Comparison of ENCODE assay signal across 8 cellular contexts in genomic region chr17:66673668-66674276, GRCh38.
A peak's percentile ranks its signal among the peaks of the same experiment; 100 is the strongest.
DNase-seq lines count a peak whose midpoint lies in the region; ATAC-seq, FAIRE-seq and TF ChIP-seq lines count a peak whose summit lies in the region.

No MANE protein-coding gene starts in this region.

- peaks cover 78% of the 10 kb centered on the region for H3K4me1 Mint-ChIP-seq in activated naive CD4-positive, alpha-beta T cell treated with anti-CD3 and anti-CD28 coated beads, Interleukin-2, amount 50 U/mL, for 24 hours

- H3K9me3 Mint-ChIP-seq in activated naive CD4-positive, alpha-beta T cell treated with anti-CD3 and anti-CD28 coated beads, Interleukin-2, amount 50 U/mL, for 24 hours, result peaks cover 5% of the 10 kb centered on the region

- POLR2A ChIA-PET in Panc1 (lab: Charles Lee), result no interaction called here

- H3K4me3 ChIP-seq in Panc1 (ENCODE audit: low read depth in 2 of 2, low read length in 2 of 2) (no peak overlapping the region), gastroesophageal sphincter (no peak overlapping the region)

- FAIRE-seq in H54 (lab: Jason Lieb, UNC), result peak; percentile 66

- peak overlapping the region; percentile 69 for H3K4me3 Mint-ChIP-seq in activated naive CD4-positive, alpha-beta T cell treated with anti-CD3 and anti-CD28 coated beads, Interleukin-2, amount 50 U/mL, for 24 hours

- no peak for TF ChIP-seq POLR2A in H54 (IDR thresholded peaks at IDR 0.05; ENCODE audit: low read depth, low read length)
- TF ChIP-seq POLR2A in gastroesophageal sphincter (IDR thresholded peaks at IDR 0.05), result no peak

- H3K4me1 ChIP-seq in Panc1 (ENCODE audit: control insufficient read depth, insufficient read depth, low read length) (peaks cover 14% of the 10 kb centered on the region), gastroesophageal sphincter (peaks cover 0 to 29% (median 0%) of the 10 kb centered on the region in 3 donors)

- peak; percentile 64 for TF ChIP-seq CTCF in Panc1 (IDR thresholded peaks at IDR 0.05)
- TF ChIP-seq CTCF in gastroesophageal sphincter (IDR thresholded peaks at IDR 0.05), result peak in 3 of 4 experiments; percentile 71 to 86 (median 83)

- no peak for TF ChIP-seq EP300 in gastroesophageal sphincter (IDR thresholded peaks at IDR 0.05)

- H3K27me3 ChIP-seq in Panc1 (ENCODE audit: control insufficient read depth, insufficient read depth, low read length) (no peaks in the 10 kb centered on the region), gastroesophageal sphincter (no peaks in the 10 kb centered on the region)

- BruUV-seq in Panc1 (replicated peaks; lab: Mats Ljungman, UMichigan), result TSS peak; percentile 16

- peak; percentile 67 for DNase-seq in Ammon's horn (ENCODE audit: low spot score)
- peak; percentile 55 for DNase-seq in H54 (ENCODE audit: insufficient read length, low spot score)
- DNase-seq in Panc1 (ENCODE audit: low read depth, low spot score), result no peak
- peak; percentile 57 for DNase-seq in occipital lobe (lab: John Stamatoyannopoulos, UW)

- in situ Hi-C loops in Panc1 (cut with HindIII; ENCODE audit: low pct_unique_long_range_greater_than_20kb, low sequenced_read_pairs), result no loop called here

- peaks cover 14% of the 10 kb centered on the region for H3K36me3 Mint-ChIP-seq in activated naive CD4-positive, alpha-beta T cell treated with anti-CD3 and anti-CD28 coated beads, Interleukin-2, amount 50 U/mL, for 24 hours

- CTCF ChIA-PET in Panc1 (lab: Charles Lee), result interaction anchor here (0.6 to 1.0 kb wide), 2 partner anchors 18 to 114 kb away, joined by 3 to 6 read pairs; no protein-coding TSS in a partner anchor

- H3K36me3 ChIP-seq in Panc1 (ENCODE audit: control insufficient read depth, insufficient read depth, low read length) (no peaks in the 10 kb centered on the region), gastroesophageal sphincter (no peaks in the 10 kb centered on the region)

- H3K9me3 ChIP-seq in Panc1 (ENCODE audit: control insufficient read depth, insufficient read depth, low read depth, low read length) (no peaks in the 10 kb centered on the region), gastroesophageal sphincter (peaks cover 0 to 4% (median 0%) of the 10 kb centered on the region in 3 donors)

- peak overlapping the region; percentile 83 for H3K27ac Mint-ChIP-seq in activated naive CD4-positive, alpha-beta T cell treated with anti-CD3 and anti-CD28 coated beads, Interleukin-2, amount 50 U/mL, for 24 hours

- intact Hi-C loops in Panc1 (cut with micrococcal nuclease; ENCODE audit: unreplicated experiment), result no loop called here

- 19 to 37% methylated on average over 2 to 6 of the region's 8 CpGs for WGBS in gastroesophageal sphincter (ENCODE audit: low coverage in 1 of 2), 2 donors

- ATAC-seq in Panc1, result peak; percentile 43; the same call in 1 of the 2 replicates
- ATAC-seq in gastroesophageal sphincter, result peak; percentile 64
- no peak for ATAC-seq in HG02852 (IDR thresholded peaks at IDR 0.05; ENCODE audit: unreplicated experiment)
- no peak for ATAC-seq in HG03025 (IDR thresholded peaks at IDR 0.05; ENCODE audit: low FRiP score, unreplicated experiment)

- H3K27ac ChIP-seq in Panc1 (ENCODE audit: low read length) (no peak overlapping the region), gastroesophageal sphincter (peak overlapping the region in 3 of 4 donors; percentile 14 to 56 (median 39))

- H3K27me3 Mint-ChIP-seq in activated naive CD4-positive, alpha-beta T cell treated with anti-CD3 and anti-CD28 coated beads, Interleukin-2, amount 50 U/mL, for 24 hours, result no peaks in the 10 kb centered on the region

Comparison
In these comparisons a context has a peak if more than half of its experiments do, and no peak if none do; other contexts are left out.
1. ATAC-seq: peak in Panc1 (single experiment) and gastroesophageal sphincter (single experiment); none in HG02852 (single experiment) and HG03025 (single experiment).